Comparison of ENCODE assay signal across 8 cellular contexts in the genomic region with DNA sequence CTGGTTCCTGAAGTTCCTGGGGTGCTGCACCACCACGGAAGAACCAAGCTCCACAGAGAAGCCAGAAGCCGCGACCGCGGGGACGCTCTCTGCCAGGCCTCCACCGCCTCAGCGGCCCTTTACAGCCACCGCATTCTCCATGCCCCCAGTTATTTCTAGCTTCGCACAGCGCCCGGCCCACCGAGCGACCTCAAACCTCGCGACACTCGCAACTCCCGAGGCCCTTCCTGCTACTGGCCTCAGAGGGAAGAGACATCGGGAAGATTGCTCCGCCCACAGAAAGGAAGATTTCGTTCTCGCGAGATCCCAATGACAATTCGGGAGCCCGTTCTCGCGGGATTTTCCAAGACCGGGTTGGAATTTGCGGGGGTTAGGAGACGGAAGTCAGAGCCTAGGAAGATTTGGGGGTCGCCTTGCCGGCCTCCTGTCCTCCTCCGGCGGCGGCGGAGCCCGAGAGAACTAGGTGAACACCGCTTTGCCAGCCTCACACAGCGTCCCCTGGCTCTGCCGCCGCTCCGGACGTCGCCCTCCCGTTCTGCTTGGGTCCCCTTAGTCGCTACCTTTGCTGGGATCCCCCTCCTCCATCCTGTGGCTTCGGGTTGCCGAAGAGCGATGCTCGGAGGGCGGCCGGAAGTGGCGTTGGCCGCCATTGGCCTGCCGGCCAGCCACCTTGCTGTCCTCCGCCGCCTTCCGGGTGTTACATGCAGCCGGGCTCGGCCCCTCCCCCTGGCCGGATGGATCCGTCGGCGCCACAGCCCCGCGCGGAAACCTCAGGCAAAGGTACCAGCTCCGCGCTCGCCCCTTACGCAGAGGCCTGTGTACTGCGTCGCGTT. TPM values are rescaled to one million over a fixed set of nuclear protein-coding genes. Genes with fewer than 3 reads are reported as not detected.
DNase-seq lines count a peak whose midpoint lies in the region; ATAC-seq, FAIRE-seq and TF ChIP-seq lines count a peak whose summit lies in the region.

A gene with protein sequence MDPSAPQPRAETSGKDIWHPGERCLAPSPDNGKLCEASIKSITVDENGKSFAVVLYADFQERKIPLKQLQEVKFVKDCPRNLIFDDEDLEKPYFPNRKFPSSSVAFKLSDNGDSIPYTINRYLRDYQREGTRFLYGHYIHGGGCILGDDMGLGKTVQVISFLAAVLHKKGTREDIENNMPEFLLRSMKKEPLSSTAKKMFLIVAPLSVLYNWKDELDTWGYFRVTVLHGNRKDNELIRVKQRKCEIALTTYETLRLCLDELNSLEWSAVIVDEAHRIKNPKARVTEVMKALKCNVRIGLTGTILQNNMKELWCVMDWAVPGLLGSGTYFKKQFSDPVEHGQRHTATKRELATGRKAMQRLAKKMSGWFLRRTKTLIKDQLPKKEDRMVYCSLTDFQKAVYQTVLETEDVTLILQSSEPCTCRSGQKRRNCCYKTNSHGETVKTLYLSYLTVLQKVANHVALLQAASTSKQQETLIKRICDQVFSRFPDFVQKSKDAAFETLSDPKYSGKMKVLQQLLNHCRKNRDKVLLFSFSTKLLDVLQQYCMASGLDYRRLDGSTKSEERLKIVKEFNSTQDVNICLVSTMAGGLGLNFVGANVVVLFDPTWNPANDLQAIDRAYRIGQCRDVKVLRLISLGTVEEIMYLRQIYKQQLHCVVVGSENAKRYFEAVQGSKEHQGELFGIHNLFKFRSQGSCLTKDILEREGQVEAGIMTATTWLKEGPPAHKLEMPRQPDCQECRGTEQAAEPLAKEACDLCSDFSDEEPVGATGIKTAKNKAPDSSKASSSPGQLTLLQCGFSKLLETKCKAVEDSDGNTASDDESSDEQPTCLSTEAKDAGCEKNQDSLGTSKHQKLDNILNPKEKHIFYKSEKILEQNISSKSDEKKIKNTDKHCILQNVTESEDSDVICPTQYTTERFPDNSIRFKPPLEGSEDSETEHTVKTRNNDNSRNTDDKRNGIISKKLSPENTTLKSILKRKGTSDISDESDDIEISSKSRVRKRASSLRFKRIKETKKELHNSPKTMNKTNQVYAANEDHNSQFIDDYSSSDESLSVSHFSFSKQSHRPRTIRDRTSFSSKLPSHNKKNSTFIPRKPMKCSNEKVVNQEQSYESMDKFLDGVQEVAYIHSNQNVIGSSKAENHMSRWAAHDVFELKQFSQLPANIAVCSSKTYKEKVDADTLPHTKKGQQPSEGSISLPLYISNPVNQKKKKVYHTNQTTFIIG (N-terminal part only) (plus strand): TSS at position 387 of the 833 bp plus-strand sequence. CDS start 348 bp downstream, at position 735.

- H3K4me3 Mint-ChIP-seq in stimulated activated naive CD8-positive, alpha-beta T cell treated with anti-CD3 and anti-CD28 coated beads, Interleukin-15, amount 100 ng/mL, for 72 hours = no peak within 1 kb of the TSS

- H3K9ac ChIP-seq in Loucy (ENCODE audit: low read depth, low read length, poor library complexity, severe bottlenecking) (no peak within 1 kb of the TSS), fibroblast of lung (ENCODE audit: insufficient read depth, low read length) (no peak within 1 kb of the TSS), neural cell (ENCODE audit: low read length) (no peak within 1 kb of the TSS)

- peak; percentile 87 for ATAC-seq in RWPE2 (ENCODE audit: low read depth)
- ATAC-seq in stimulated activated naive CD8-positive, alpha-beta T cell treated with anti-CD3 and anti-CD28 coated beads, Interleukin-15, amount 100 ng/mL, for 72 hours = peak; percentile 94

- H2AFZ ChIP-seq in Loucy (ENCODE audit: low read length) (peak within 1 kb of the TSS; percentile 94), fibroblast of lung (ENCODE audit: low read length) (peak within 1 kb of the TSS; percentile 95), neural cell (ENCODE audit: low read depth, low read length) (peak within 1 kb of the TSS; percentile 92)

- peaks cover 11% of the 10 kb centered on the region for H3K36me3 ChIP-seq in HAP-1 (replicated peaks)
- H3K36me3 ChIP-seq in Loucy (ENCODE audit: insufficient read depth, low read length) = no peaks in the 10 kb centered on the region
- peaks cover 14% of the 10 kb centered on the region for H3K36me3 ChIP-seq in RWPE2 (ENCODE audit: low read depth)
- no peaks in the 10 kb centered on the region for H3K36me3 ChIP-seq in fibroblast of lung (ENCODE audit: control insufficient read depth, insufficient read depth, low read length)
- no peaks in the 10 kb centered on the region for H3K36me3 ChIP-seq in neural cell (ENCODE audit: insufficient read depth, low read length)

- H3K4me1 ChIP-seq in HAP-1 (peaks cover 20% of the 10 kb centered on the region), Loucy (ENCODE audit: insufficient read depth, low read length, poor library complexity, severe bottlenecking) (peaks cover 33% of the 10 kb centered on the region), RWPE2 (ENCODE audit: insufficient read depth, poor library complexity, severe bottlenecking) (peaks cover 17% of the 10 kb centered on the region), fibroblast of lung (ENCODE audit: control insufficient read depth, extremely low read depth, insufficient read depth, low read length) (peaks cover 8% of the 10 kb centered on the region)

- H3K9me3 Mint-ChIP-seq in stimulated activated naive CD8-positive, alpha-beta T cell treated with anti-CD3 and anti-CD28 coated beads, Interleukin-15, amount 100 ng/mL, for 72 hours = peaks cover 0 to 10% of the 10 kb centered on the region in 2 donors

- in situ Hi-C loops in HAP-1 (cut with MboI; ENCODE audit: low sequenced_read_pairs) = loop anchor here (10.0 kb wide), 1 partner anchor 371 kb away; no protein-coding TSS in a partner anchor

- H3K27ac ChIP-seq in RWPE2 (ENCODE audit: poor library complexity, severe bottlenecking) (no peak within 1 kb of the TSS), fibroblast of lung (ENCODE audit: insufficient read depth, low read length) (no peak within 1 kb of the TSS), neural cell (ENCODE audit: low read length) (no peak within 1 kb of the TSS)

- H3K27ac Mint-ChIP-seq in stimulated activated naive CD8-positive, alpha-beta T cell treated with anti-CD3 and anti-CD28 coated beads, Interleukin-15, amount 100 ng/mL, for 72 hours = no peak within 1 kb of the TSS

- DNase-seq in HAP-1 (ENCODE audit: low spot score in 2 of 2) = peak; percentile 96 to 97
- peak; percentile 95 for DNase-seq in RWPE2 (ENCODE audit: low spot score)
- DNase-seq in activated T-helper 1 cell treated with anti-CD3 and anti-CD28 coated beads, Interleukin-2, amount 50 U/mL, for 16 hours (ENCODE audit: low read depth in 1 of 2, low spot score in 1 of 2) = peak; percentile 83 to 87
- DNase-seq in fibroblast of lung (ENCODE audit: low read depth in 2 of 2) = peak; percentile 96 to 99
- DNase-seq in stimulated activated naive CD8-positive, alpha-beta T cell treated with anti-CD3 and anti-CD28 coated beads, Interleukin-15, amount 100 ng/mL, for 72 hours = peak; percentile 94 to 97

- no peaks in the 10 kb centered on the region for H3F3A ChIP-seq in Loucy (ENCODE audit: low read depth)
- peaks cover 6% of the 10 kb centered on the region for H3F3A ChIP-seq in neural cell (ENCODE audit: insufficient read depth, low read length, poor library complexity, severe bottlenecking)

- no peaks in the 10 kb centered on the region for H3K27me3 ChIP-seq in HAP-1 (ENCODE audit: low read depth)
- H3K27me3 ChIP-seq in Loucy (ENCODE audit: insufficient read depth, low read length, poor library complexity, severe bottlenecking) = no peaks in the 10 kb centered on the region
- H3K27me3 ChIP-seq in RWPE2 (ENCODE audit: insufficient read depth, poor library complexity, severe bottlenecking) = no peaks in the 10 kb centered on the region
- H3K27me3 ChIP-seq in fibroblast of lung (ENCODE audit: control insufficient read depth, insufficient read depth, low read length) = no peaks in the 10 kb centered on the region
- no peaks in the 10 kb centered on the region for H3K27me3 ChIP-seq in neural cell (ENCODE audit: insufficient read depth, low read depth, low read length)

- H3K27me3 Mint-ChIP-seq in stimulated activated naive CD8-positive, alpha-beta T cell treated with anti-CD3 and anti-CD28 coated beads, Interleukin-15, amount 100 ng/mL, for 72 hours = no peaks in the 10 kb centered on the region

- H4K20me1 ChIP-seq in Loucy (ENCODE audit: insufficient read depth, low read length, poor library complexity, severe bottlenecking) (peaks cover 12% of the 10 kb centered on the region), fibroblast of lung (ENCODE audit: control insufficient read depth, extremely low read depth, insufficient read depth, low read length) (no peaks in the 10 kb centered on the region), neural cell (ENCODE audit: insufficient read depth) (no peaks in the 10 kb centered on the region)

- peak; percentile 62 for TF ChIP-seq RAD21 in neural cell (conservative IDR thresholded peaks at IDR 0.05)

- H3K4me1 Mint-ChIP-seq in stimulated activated naive CD8-positive, alpha-beta T cell treated with anti-CD3 and anti-CD28 coated beads, Interleukin-15, amount 100 ng/mL, for 72 hours = peaks cover 16% of the 10 kb centered on the region

- H3K9me2 ChIP-seq in Loucy (replicated peaks; ENCODE audit: low read depth, low read length) (no peaks in the 10 kb centered on the region), neural cell (ENCODE audit: insufficient read depth, low read length) (no peaks in the 10 kb centered on the region)

- H3K4me3 ChIP-seq in HAP-1 (no peak within 1 kb of the TSS), Loucy (ENCODE audit: low read length, poor library complexity, severe bottlenecking) (no peak within 1 kb of the TSS), RWPE2 (ENCODE audit: severe bottlenecking) (no peak within 1 kb of the TSS), fibroblast of lung (replicated peaks in 1 of 4; ENCODE audit: control extremely low read depth in 1 of 4, insufficient read depth in 1 of 4, low read depth in 3 of 4, low read length in 4 of 4) (no peak within 1 kb of the TSS), neural cell (ENCODE audit: low read length) (no peak within 1 kb of the TSS)

- H3K4me2 ChIP-seq in Loucy (ENCODE audit: low read depth, low read length, poor library complexity, severe bottlenecking) = peak within 1 kb of the TSS; percentile 97
- peak within 1 kb of the TSS; percentile 98 for H3K4me2 ChIP-seq in fibroblast of lung (ENCODE audit: extremely low read depth, insufficient read depth, low read length)
- peak within 1 kb of the TSS; percentile 96 for H3K4me2 ChIP-seq in neural cell (ENCODE audit: low read length)

- H3K79me2 ChIP-seq in Loucy (ENCODE audit: insufficient read depth, low read length) = peaks cover 45% of the 10 kb centered on the region
- peaks cover 25% of the 10 kb centered on the region for H3K79me2 ChIP-seq in fibroblast of lung (ENCODE audit: control insufficient read depth, insufficient read depth, low read length)
- H3K79me2 ChIP-seq in neural cell (replicated peaks; ENCODE audit: insufficient read depth, low read length) = peaks cover 38% of the 10 kb centered on the region

- no peak for TF ChIP-seq CTCF in Loucy (conservative IDR thresholded peaks at IDR 0.05; ENCODE audit: low read length)
- no peak for TF ChIP-seq CTCF in RWPE2 (IDR thresholded peaks at IDR 0.05; ENCODE audit: poor library complexity, severe bottlenecking)
- no peak for TF ChIP-seq CTCF in fibroblast of lung (conservative IDR thresholded peaks at IDR 0.05 in 1 of 2, IDR thresholded peaks at IDR 0.05 in 1 of 2; ENCODE audit: low read depth in 1 of 2, low read length in 2 of 2)
- TF ChIP-seq CTCF in neural cell (IDR thresholded peaks at IDR 0.05; ENCODE audit: poor library complexity, severe bottlenecking) = peak; percentile 39

- no peaks in the 10 kb centered on the region for H3K9me3 ChIP-seq in HAP-1
- no peaks in the 10 kb centered on the region for H3K9me3 ChIP-seq in Loucy (ENCODE audit: insufficient read depth, low read depth, low read length)
- no peaks in the 10 kb centered on the region for H3K9me3 ChIP-seq in RWPE2 (ENCODE audit: severe bottlenecking)
- H3K9me3 ChIP-seq in fibroblast of lung (ENCODE audit: control insufficient read depth, insufficient read depth, low read depth, low read length) = no peaks in the 10 kb centered on the region
- no peaks in the 10 kb centered on the region for H3K9me3 ChIP-seq in neural cell (ENCODE audit: low read length)

- FAIRE-seq in G401.6 (lab: Jason Lieb, UNC) = peak; percentile 92

- TF ChIP-seq EP300 in neural cell (conservative IDR thresholded peaks at IDR 0.05; ENCODE audit: poor library complexity, severe bottlenecking) = peak; percentile 61

RNA-seq across cellular contexts. Expression of the gene that starts here (rescaled TPM):
- total RNA-seq in fibroblast of lung = 103 and 117 TPM in 2 replicates
- polyA plus RNA-seq in fibroblast of lung (31.2 and 45.0 TPM in 2 replicates), neural cell (58.7 and 72.6 TPM in 2 replicates)
- polyA plus RNA-seq in fibroblast of lung (2012) = 17.8 and 25.9 TPM in 2 replicates
- polyA minus RNA-seq in fibroblast of lung (ENCODE audit: low replicate concordance) (5.3 and 7.8 TPM in 2 replicates), neural cell (304 and 322 TPM in 2 replicates)
